Comparison of ENCODE assay signal across 8 cellular contexts in genomic region chr10:43128958-43129706, GRCh38. TPM values are rescaled to one million over a fixed set of nuclear protein-coding genes. Genes with fewer than 3 reads are reported as not detected.
DNase-seq lines count a peak whose midpoint lies in the region; ATAC-seq and TF ChIP-seq lines count a peak whose summit lies in the region.

No MANE protein-coding gene starts in this region.

- H3K27me3 Mint-ChIP-seq in T-helper 2 cell treated with Interferon-gamma antibody and Interleukin-4, amounts not matched to agents 5 μg/mL and 100 μg/mL, for 36 hours (ENCODE audit: low read depth) = no peaks in the 10 kb centered on the region

- ATAC-seq in GM19351 (IDR thresholded peaks at IDR 0.05; ENCODE audit: unreplicated experiment) (peak; percentile 71), HG03280 (IDR thresholded peaks at IDR 0.05; ENCODE audit: unreplicated experiment) (peak; percentile 52), foreskin keratinocyte (peak; percentile 70)

- H3K9me3 ChIP-seq in transverse colon = no peaks in the 10 kb centered on the region

- no peaks in the 10 kb centered on the region for H3K36me3 Mint-ChIP-seq in T-helper 2 cell treated with Interferon-gamma antibody and Interleukin-4, amounts not matched to agents 5 μg/mL and 100 μg/mL, for 36 hours (ENCODE audit: low read depth)

- 58 to 86% methylated on average over 2 to 6 of the region's 6 CpGs for whole genome bisulfite sequencing in transverse colon (ENCODE audit: low coverage in 1 of 2), 2 donors

- H3K9me3 Mint-ChIP-seq in T-helper 2 cell treated with Interferon-gamma antibody and Interleukin-4, amounts not matched to agents 5 μg/mL and 100 μg/mL, for 36 hours = no peaks in the 10 kb centered on the region

- no peak for TF ChIP-seq POLR2A in transverse colon (IDR thresholded peaks at IDR 0.05)

- peak; percentile 88 for DNase-seq in CD1c-positive myeloid dendritic cell (ENCODE audit: extremely low spot score)
- DNase-seq in T-helper 2 cell treated with Interferon-gamma antibody and Interleukin-4, amounts not matched to agents 5 μg/mL and 100 μg/mL, for 36 hours (ENCODE audit: low spot score) = peak; percentile 60
- peak; percentile 76 to 84 for DNase-seq in foreskin keratinocyte
- peak; percentile 16 for DNase-seq in transverse colon
- no peak for DNase-seq in DMS53 (lab: John Stamatoyannopoulos, UW)
- no peak for DNase-seq in NCI-H2196 treated with DMSO at 0.1 percent for 48 hours (lab: John Stamatoyannopoulos, UW; ENCODE audit: unreplicated experiment)

- no peaks in the 10 kb centered on the region for H3K36me3 ChIP-seq in transverse colon

- in situ Hi-C loops in transverse colon (cut with MboI; ENCODE audit: low pct_ligation_motif_present in 1 of 4, low pct_unique_long_range_greater_than_20kb in 1 of 4, low sequenced_read_pairs in 3 of 4) = no loop called here

- TF ChIP-seq EP300 in transverse colon (IDR thresholded peaks at IDR 0.05; ENCODE audit: low read depth) = no peak

- H3K4me3 Mint-ChIP-seq in T-helper 2 cell treated with Interferon-gamma antibody and Interleukin-4, amounts not matched to agents 5 μg/mL and 100 μg/mL, for 36 hours = peak overlapping the region; percentile 51

- H3K4me3 ChIP-seq in transverse colon = no peak overlapping the region

- peak overlapping the region; percentile 74 for H3K27ac Mint-ChIP-seq in T-helper 2 cell treated with Interferon-gamma antibody and Interleukin-4, amounts not matched to agents 5 μg/mL and 100 μg/mL, for 36 hours

- H3K27ac ChIP-seq in foreskin keratinocyte (no peak overlapping the region), transverse colon (peak overlapping the region; percentile 20 to 47 (median 42))

- TF ChIP-seq CTCF in foreskin keratinocyte (conservative IDR thresholded peaks at IDR 0.05) (no peak), transverse colon (IDR thresholded peaks at IDR 0.05) (no peak)

- H3K27me3 ChIP-seq in foreskin keratinocyte = no peaks in the 10 kb centered on the region
- no peaks in the 10 kb centered on the region for H3K27me3 ChIP-seq in transverse colon

- H3K4me1 ChIP-seq in foreskin keratinocyte (peaks cover 16% of the 10 kb centered on the region), transverse colon (peaks cover 0 to 4% (median 0%) of the 10 kb centered on the region in 4 donors)

- intact Hi-C loops in transverse colon (cut with DNase I; ENCODE audit: low total_unique reads) = no loop called here

- H3K4me1 Mint-ChIP-seq in T-helper 2 cell treated with Interferon-gamma antibody and Interleukin-4, amounts not matched to agents 5 μg/mL and 100 μg/mL, for 36 hours (ENCODE audit: low read depth) = peaks cover 41% of the 10 kb centered on the region

RNA-seq across cellular contexts. Expression of gene CSGALNACT2, which starts 9.1 kb away (rescaled TPM):
- 12.5 and 13.1 TPM in 2 replicates for total RNA-seq in foreskin keratinocyte
- polyA plus RNA-seq in foreskin keratinocyte = 5.4 TPM in 2 replicates
- total RNA-seq in transverse colon = 10 to 100 TPM in 2 of 4 donors, 1 to 10 TPM in 2; 4.1 to 15.5 (median 10.9) TPM

RNA-seq across cellular contexts. Expression of gene RET, which starts 52.3 kb away (rescaled TPM):
- total RNA-seq in foreskin keratinocyte = 1.2 and 1.3 TPM in 2 replicates
- 0.82 and 0.87 TPM in 2 replicates for polyA plus RNA-seq in foreskin keratinocyte
- 1 to 10 TPM in 3 of 4 donors, under 1 TPM in 1; 0.37 to 5.6 (median 1.4) TPM for total RNA-seq in transverse colon

Comparison
In these comparisons a context has a peak if more than half of its experiments do, and no peak if none do; other contexts are left out.
1. DNase-seq: peak in CD1c-positive myeloid dendritic cell (single experiment), T-helper 2 cell treated with Interferon-gamma antibody and Interleukin-4, amounts not matched to agents 5 μg/mL and 100 μg/mL, for 36 hours (single experiment), foreskin keratinocyte (2 of 2) and transverse colon (single experiment); none in DMS53 (single experiment) and NCI-H2196 treated with DMSO at 0.1 percent for 48 hours (single experiment).
2. Peak in every context shown above with its lines, with median percentiles within 50 percentile points of each other: ATAC-seq.